16 cellular contexts compared by ENCODE assay signal in genomic region chr12:108733132-108733531, GRCh38. TPM values are rescaled to one million over a fixed set of nuclear protein-coding genes. Genes with fewer than 3 reads are reported as not detected.
DNase-seq lines count a peak whose midpoint lies in the region; ATAC-seq, FAIRE-seq and TF ChIP-seq lines count a peak whose summit lies in the region.
"Had no signal": no experiment of that assay in that cellular context is flagged by ENCODE, and none has a peak within 500 bp of the region (broad histone marks: within the 10 kb centered on the region; RNA-seq: fewer than 3 reads in every experiment).

No MANE protein-coding gene starts in this region.

- peak overlapping the region; percentile 97 for H3K27ac Mint-ChIP-seq in Calu3 (ENCODE audit: unreplicated experiment)
- H3K27ac Mint-ChIP-seq: stimulated activated naive CD8-positive, alpha-beta T cell treated with anti-CD3 and anti-CD28 coated beads, Interleukin-15, amount 100 ng/mL, for 72 hours had no signal

- ATAC-seq in RWPE2 (ENCODE audit: low read depth), result no peak
- ATAC-seq in GM21717 (IDR thresholded peaks at IDR 0.05; ENCODE audit: unreplicated experiment), result no peak
- no peak for ATAC-seq in left lobe of liver
- ATAC-seq: activated T-helper 17 cell treated with anti-CD3 and anti-CD28 coated beads, Interleukin-2, amount 50 U/mL, for 72 hours; naive thymus-derived CD8-positive, alpha-beta T cell; stimulated activated naive CD8-positive, alpha-beta T cell treated with anti-CD3 and anti-CD28 coated beads, Interleukin-15, amount 100 ng/mL, for 72 hours had no signal

- no peaks in the 10 kb centered on the region for H3K27me3 Mint-ChIP-seq in Calu3 (ENCODE audit: unreplicated experiment)
- H3K27me3 Mint-ChIP-seq: activated T-helper 17 cell treated with anti-CD3 and anti-CD28 coated beads, Interleukin-2, amount 50 U/mL, for 72 hours; naive thymus-derived CD8-positive, alpha-beta T cell; stimulated activated naive CD8-positive, alpha-beta T cell treated with anti-CD3 and anti-CD28 coated beads, Interleukin-15, amount 100 ng/mL, for 72 hours had no signal

- no peak for TF ChIP-seq CTCF in Calu3 (IDR thresholded peaks at IDR 0.05; ENCODE audit: unreplicated experiment)
- no peak for TF ChIP-seq CTCF in RWPE2 (IDR thresholded peaks at IDR 0.05; ENCODE audit: poor library complexity, severe bottlenecking)
- TF ChIP-seq CTCF in kidney (IDR thresholded peaks at IDR 0.05; ENCODE audit: borderline replicate concordance, extremely low read depth, insufficient read depth), result no peak
- no peak for TF ChIP-seq CTCF in prostate gland (IDR thresholded peaks at IDR 0.05)
- no peak for TF ChIP-seq CTCF in GM13976 (IDR thresholded peaks at IDR 0.05; ENCODE audit: borderline replicate concordance, control extremely low read depth, extremely low read depth, insufficient read depth, missing control alignments)

- no peak for TF ChIP-seq POLR2A in prostate gland (IDR thresholded peaks at IDR 0.05)

- no peak for FAIRE-seq in kidney (lab: Jason Lieb, UNC)

- H3K36me3 Mint-ChIP-seq in Calu3 (ENCODE audit: insufficient read depth, unreplicated experiment), result peaks cover 59% of the 10 kb centered on the region
- H3K36me3 Mint-ChIP-seq: naive thymus-derived CD8-positive, alpha-beta T cell had no signal

- no peaks in the 10 kb centered on the region for H3K9me3 Mint-ChIP-seq in Calu3 (ENCODE audit: low read depth, unreplicated experiment)
- H3K9me3 Mint-ChIP-seq: activated T-helper 17 cell treated with anti-CD3 and anti-CD28 coated beads, Interleukin-2, amount 50 U/mL, for 72 hours; naive thymus-derived CD8-positive, alpha-beta T cell; stimulated activated naive CD8-positive, alpha-beta T cell treated with anti-CD3 and anti-CD28 coated beads, Interleukin-15, amount 100 ng/mL, for 72 hours; T-helper 2 cell treated with Interferon-gamma antibody and Interleukin-4, amounts not matched to agents 5 μg/mL and 100 μg/mL, for 36 hours had no signal

- H3K9me3 ChIP-seq in RWPE2 (ENCODE audit: severe bottlenecking) (no peaks in the 10 kb centered on the region), kidney (ENCODE audit: control insufficient read depth in 1 of 2, low read length in 2 of 2) (no peaks in the 10 kb centered on the region), skeletal muscle tissue (ENCODE audit: control insufficient read depth in 3 of 3, low read length in 3 of 3) (peaks cover 0 to 3% (median 2%) of the 10 kb centered on the region in 3 donors), prostate gland (no peaks in the 10 kb centered on the region)

- H3K27me3 ChIP-seq in RWPE2 (ENCODE audit: insufficient read depth, poor library complexity, severe bottlenecking), result no peaks in the 10 kb centered on the region
- no peaks in the 10 kb centered on the region for H3K27me3 ChIP-seq in skeletal muscle tissue (ENCODE audit: control insufficient read depth in 3 of 3, insufficient read depth in 3 of 3, low read length in 3 of 3)
- H3K27me3 ChIP-seq in prostate gland (replicated peaks; ENCODE audit: insufficient read depth), result no peaks in the 10 kb centered on the region
- H3K27me3 ChIP-seq: cardiac muscle cell had no signal

- no peak overlapping the region for H3K9ac ChIP-seq in kidney (ENCODE audit: low read length in 2 of 2)
- H3K9ac ChIP-seq in skeletal muscle tissue (ENCODE audit: low read depth in 1 of 3, low read length in 3 of 3), result no peak overlapping the region

- CTCF ChIA-PET in Calu3 (lab: Charles Lee), result interaction anchor here (1.3 kb wide), 1 partner anchor 42 kb away, joined by 3 read pairs; no protein-coding TSS in a partner anchor

- no peak overlapping the region for H3K4me3 Mint-ChIP-seq in Calu3 (ENCODE audit: low read depth, unreplicated experiment)

- DNase-seq in Calu3, result no peak
- no peak for DNase-seq in RWPE2 (ENCODE audit: low spot score)
- no peak for DNase-seq in kidney
- DNase-seq in prostate gland (ENCODE audit: low spot score), result no peak
- no peak for DNase-seq in GM13976 (ENCODE audit: low spot score)
- no peak for DNase-seq in left lobe of liver (ENCODE audit: low spot score)
- DNase-seq: EL; naive thymus-derived CD8-positive, alpha-beta T cell; NCI-H345; stimulated activated naive CD8-positive, alpha-beta T cell treated with anti-CD3 and anti-CD28 coated beads, Interleukin-15, amount 100 ng/mL, for 72 hours had no signal

- intact Hi-C loops in Calu3 (cut with micrococcal nuclease; ENCODE audit: unreplicated experiment) (loop anchor here (5.0 kb wide), 1 partner anchor 124 kb away; the partner anchor contains the start of gene SSH1), kidney (cut with DNase I) (no loop called here), prostate gland (cut with DNase I) (loop anchor here (5.0 kb wide), 4 partner anchors 39 to 166 kb away; partner anchors contain the start of gene SSH1)

- BruUV-seq in Calu3 (replicated peaks; lab: Mats Ljungman, UMichigan), result no TSS peak

- peak overlapping the region; percentile 94 for H3K27ac ChIP-seq in RWPE2 (ENCODE audit: poor library complexity, severe bottlenecking)
- peak overlapping the region; percentile 20 to 94 for H3K27ac ChIP-seq in kidney (ENCODE audit: low read depth in 2 of 2, low read length in 2 of 2)
- peak overlapping the region; percentile 98 for H3K27ac ChIP-seq in skeletal muscle tissue (ENCODE audit: low read depth, low read length)
- H3K27ac ChIP-seq in prostate gland, result no peak overlapping the region

- H3K36me3 ChIP-seq in RWPE2 (ENCODE audit: low read depth) (peaks cover 16% of the 10 kb centered on the region), kidney (ENCODE audit: control insufficient read depth in 1 of 2, insufficient read depth in 2 of 2, low read length in 2 of 2) (no peaks in the 10 kb centered on the region), skeletal muscle tissue (ENCODE audit: control insufficient read depth in 3 of 3, insufficient read depth in 3 of 3, low read length in 3 of 3) (no peaks in the 10 kb centered on the region), prostate gland (no peaks in the 10 kb centered on the region)
- H3K36me3 ChIP-seq: cardiac muscle cell had no signal

- peaks cover 32% of the 10 kb centered on the region for H3K4me1 ChIP-seq in RWPE2 (ENCODE audit: insufficient read depth, poor library complexity, severe bottlenecking)
- peaks cover 11 to 13% of the 10 kb centered on the region in 2 donors for H3K4me1 ChIP-seq in kidney (ENCODE audit: control insufficient read depth in 1 of 2, insufficient read depth in 1 of 2, low read depth in 1 of 2, low read length in 2 of 2)
- peaks cover 12 to 26% (median 26%) of the 10 kb centered on the region in 3 donors for H3K4me1 ChIP-seq in skeletal muscle tissue (ENCODE audit: control insufficient read depth in 3 of 3, insufficient read depth in 3 of 3, low read length in 3 of 3)
- H3K4me1 ChIP-seq in prostate gland (replicated peaks), result no peaks in the 10 kb centered on the region

- H3K4me3 ChIP-seq in RWPE2 (ENCODE audit: severe bottlenecking) (no peak overlapping the region), kidney (ENCODE audit: low read length in 2 of 2) (no peak overlapping the region), skeletal muscle tissue (ENCODE audit: low read length in 3 of 3) (no peak overlapping the region), prostate gland (no peak overlapping the region)
- H3K4me3 ChIP-seq: cardiac muscle cell, lung had no signal

- in situ Hi-C loops in GM13976 (cut with MboI; ENCODE audit: low sequenced_read_pairs, unreplicated experiment), result no loop called here

- WGBS in prostate gland, result 96% methylated on average over 7 of the region's 7 CpGs

- H3K4me1 Mint-ChIP-seq in Calu3 (ENCODE audit: low read depth, unreplicated experiment), result peaks cover 36% of the 10 kb centered on the region

RNA-seq across cellular contexts. Expression of gene CORO1C, which starts 1.8 kb away (rescaled TPM):
- total RNA-seq in Calu3 (2022) (252 and 270 TPM in 2 replicates), kidney (104 TPM), skeletal muscle tissue (154 TPM), prostate gland (100 to 1,000 TPM in 1 of 2 donors, 10 to 100 TPM in 1; 34.9 to 105 TPM), left lobe of liver (39.2 TPM)
- 16.6 TPM for polyA plus RNA-seq in kidney (ENCODE audit: insufficient read depth, low read depth, low replicate concordance)

Comparison
In these comparisons a context has a peak if more than half of its experiments do, and no peak if none do; other contexts are left out.
1. H3K27ac ChIP-seq: peak in RWPE2 (single experiment), kidney (2 of 2) and skeletal muscle tissue (single experiment); none in prostate gland (0 of 2).